ENCODE assay signal across 8 cellular contexts in genomic region chr19:43532962-43533545, GRCh38. TPM values are rescaled to one million over a fixed set of nuclear protein-coding genes. Genes with fewer than 3 reads are reported as not detected.
A peak's percentile ranks its signal among the peaks of the same experiment; 100 is the strongest.
DNase-seq lines count a peak whose midpoint lies in the region; TF ChIP-seq lines count a peak whose summit lies in the region.

Gene ZNF575, plus strand, starts transcription at chr19:43533188. Its CDS starts 1,235 bp downstream, at chr19:43534423.

- no peaks in the 10 kb centered on the region for H3K27me3 Mint-ChIP-seq in activated naive CD4-positive, alpha-beta T cell treated with anti-CD3 and anti-CD28 coated beads for 36 hours (ENCODE audit: low read depth)

- intact Hi-C loops in activated naive CD4-positive, alpha-beta T cell treated with anti-CD3 and anti-CD28 coated beads for 36 hours (cut with micrococcal nuclease) = loop anchor here (1.0 to 2.0 kb wide), 8 partner anchors 8 to 232 kb away; partner anchors contain the start of genes IRGQ, PHLDB3, PINLYP and XRCC1

- no peaks in the 10 kb centered on the region for H3K79me2 ChIP-seq in MM.1S (ENCODE audit: low read length)

- CTCF ChIA-PET in activated naive CD4-positive, alpha-beta T cell treated with anti-CD3 and anti-CD28 coated beads for 36 hours (lab: Charles Lee) = interaction anchor here (0.9 to 3.2 kb wide), 4 partner anchors 13 to 100 kb away, joined by 3 to 14 read pairs (median 4); no protein-coding TSS in a partner anchor

- peak within 1 kb of the TSS; percentile 80 for H2AFZ ChIP-seq in MM.1S (ENCODE audit: low read length)

- peak within 1 kb of the TSS; percentile 88 for H3K27ac Mint-ChIP-seq in activated naive CD4-positive, alpha-beta T cell treated with anti-CD3 and anti-CD28 coated beads for 36 hours

- peak; percentile 94 for DNase-seq in G401 (ENCODE audit: low spot score)
- DNase-seq in HAP-1 (ENCODE audit: low spot score in 2 of 2) = peak; percentile 91 to 96
- peak; percentile 92 for DNase-seq in MM.1S
- peak; percentile 96 to 97 for DNase-seq in SJSA1 (ENCODE audit: low read depth in 1 of 2, low spot score in 2 of 2)
- DNase-seq in activated naive CD4-positive, alpha-beta T cell treated with anti-CD3 and anti-CD28 coated beads for 36 hours = peak; percentile 92
- DNase-seq in germinal center (ENCODE audit: low spot score) = peak; percentile 87
- DNase-seq in occipital lobe (lab: John Stamatoyannopoulos, UW) = peak; percentile 93

- in situ Hi-C loops in G401 (cut with HindIII; ENCODE audit: low sequenced_read_pairs) (no loop called here), HAP-1 (cut with MboI; ENCODE audit: low sequenced_read_pairs) (no loop called here)

- H3K27me3 ChIP-seq in HAP-1 (ENCODE audit: low read depth) (no peaks in the 10 kb centered on the region), MM.1S (replicated peaks; ENCODE audit: insufficient read depth, low read length) (no peaks in the 10 kb centered on the region), SJSA1 (replicated peaks) (no peaks in the 10 kb centered on the region)

- H3K9ac ChIP-seq in MM.1S (ENCODE audit: low read length) = peak within 1 kb of the TSS; percentile 51; the same call in 1 of the 2 replicates

- no peaks in the 10 kb centered on the region for H4K20me1 ChIP-seq in MM.1S (ENCODE audit: insufficient read depth, low read length)

- H3F3A ChIP-seq in MM.1S (ENCODE audit: insufficient read depth, low read length) = peaks cover 32% of the 10 kb centered on the region

- H3K4me3 ChIP-seq in HAP-1 = peak within 1 kb of the TSS; percentile 38
- H3K4me3 ChIP-seq in MM.1S (ENCODE audit: low read length) = peak within 1 kb of the TSS; percentile 67
- peak within 1 kb of the TSS; percentile 43 for H3K4me3 ChIP-seq in SJSA1

- peaks cover under 1% of the 10 kb centered on the region for H3K36me3 ChIP-seq in HAP-1 (replicated peaks)
- H3K36me3 ChIP-seq in MM.1S (replicated peaks; ENCODE audit: insufficient read depth, low read length) = no peaks in the 10 kb centered on the region
- peaks cover 15% of the 10 kb centered on the region for H3K36me3 ChIP-seq in SJSA1

- no peaks in the 10 kb centered on the region for H3K9me3 Mint-ChIP-seq in activated naive CD4-positive, alpha-beta T cell treated with anti-CD3 and anti-CD28 coated beads for 36 hours

- peaks cover 10% of the 10 kb centered on the region for H3K4me1 ChIP-seq in HAP-1
- H3K4me1 ChIP-seq in MM.1S (ENCODE audit: low read length) = no peaks in the 10 kb centered on the region
- H3K4me1 ChIP-seq in SJSA1 (replicated peaks) = peaks cover 15% of the 10 kb centered on the region

- H3K27ac ChIP-seq in MM.1S (ENCODE audit: low read length) = peak within 1 kb of the TSS; percentile 73; the same call in 1 of the 2 replicates
- H3K27ac ChIP-seq in SJSA1 = peak within 1 kb of the TSS; percentile 33
- peak within 1 kb of the TSS; percentile 97 for H3K27ac ChIP-seq in temporal lobe (ENCODE audit: low read depth, low read length)

- peak within 1 kb of the TSS; percentile 87 for H3K4me2 ChIP-seq in MM.1S (ENCODE audit: low read depth, low read length)

- peaks cover 9% of the 10 kb centered on the region for H3K36me3 Mint-ChIP-seq in activated naive CD4-positive, alpha-beta T cell treated with anti-CD3 and anti-CD28 coated beads for 36 hours (ENCODE audit: low read depth)

- peaks cover 19% of the 10 kb centered on the region for H3K4me1 Mint-ChIP-seq in activated naive CD4-positive, alpha-beta T cell treated with anti-CD3 and anti-CD28 coated beads for 36 hours (ENCODE audit: low read depth)

- peak within 1 kb of the TSS; percentile 80 for H3K4me3 Mint-ChIP-seq in activated naive CD4-positive, alpha-beta T cell treated with anti-CD3 and anti-CD28 coated beads for 36 hours

- no peaks in the 10 kb centered on the region for H3K9me3 ChIP-seq in HAP-1
- no peaks in the 10 kb centered on the region for H3K9me3 ChIP-seq in MM.1S (replicated peaks; ENCODE audit: insufficient read depth, low read length)
- H3K9me3 ChIP-seq in SJSA1 (replicated peaks) = no peaks in the 10 kb centered on the region

- no peaks in the 10 kb centered on the region for H3K9me2 ChIP-seq in MM.1S (replicated peaks; ENCODE audit: insufficient read depth, low read length)

- TF ChIP-seq CTCF in MM.1S (IDR thresholded peaks at IDR 0.05; ENCODE audit: low read length) = no peak

RNA-seq across cellular contexts. Expression of gene ZNF575, which starts in this region (rescaled TPM):
- not detected in 2 replicates for total RNA-seq in G401 (2014; rRNA removed; shearing (Covaris generic))
- 0.09 and 0.42 TPM in 2 replicates for total RNA-seq in SJSA1 (2014; rRNA removed; shearing (Covaris generic))
- total RNA-seq in activated naive CD4-positive, alpha-beta T cell treated with anti-CD3 and anti-CD28 coated beads for 36 hours = 1 to 10 TPM; 3.1 to 5.2 TPM
- total RNA-seq in occipital lobe (0.62 TPM), temporal lobe (0.49 TPM)

Comparison
In these comparisons a context has a peak if more than half of its experiments do, and no peak if none do; other contexts are left out.
1. Peak in every context shown above with its lines: DNase-seq, H3K4me3 ChIP-seq and H3K27ac ChIP-seq.
2. Peak in DNase-seq in G401; RNA of the gene not detected or under 1 TPM.
3. Peak in DNase-seq, H3K4me3 ChIP-seq and H3K27ac ChIP-seq in SJSA1; RNA of the gene not detected or under 1 TPM.
4. Peak in DNase-seq in occipital lobe; RNA of the gene not detected or under 1 TPM.
5. H3K27ac ChIP-seq: peak in every context shown above with its lines; median percentile 97 in temporal lobe; 73 in MM.1S; 33 in SJSA1.